In the genomic region with DNA sequence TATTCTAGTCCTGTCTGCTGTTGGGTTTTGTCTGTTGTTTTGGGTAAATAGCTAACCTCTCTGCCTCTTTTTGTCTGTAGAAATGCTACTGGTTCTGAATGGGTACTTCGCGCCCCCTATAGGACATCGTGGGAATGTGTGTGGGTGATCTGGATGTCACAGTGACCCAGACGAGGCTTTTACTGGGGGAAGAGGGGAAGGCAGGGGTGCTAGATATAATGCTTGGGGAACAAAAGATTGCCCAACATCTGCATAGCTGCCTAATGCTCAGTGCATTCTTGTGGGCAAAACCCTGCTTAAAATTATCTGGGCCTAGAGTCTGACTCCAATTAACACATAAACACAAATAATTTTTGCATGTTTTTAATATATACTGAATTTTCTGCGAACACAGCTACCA, we compare ENCODE assay signal across 8 cellular contexts. TPM values are rescaled to one million over a fixed set of nuclear protein-coding genes. Genes with fewer than 3 reads are reported as not detected.
DNase-seq lines count a peak whose midpoint lies in the region; ATAC-seq and TF ChIP-seq lines count a peak whose summit lies in the region.

No MANE protein-coding gene starts in this region.

- TF ChIP-seq CTCF in mucosa of descending colon (IDR thresholded peaks at IDR 0.05) = peak; percentile 69

- H3K9me3 ChIP-seq in mucosa of descending colon = no peaks in the 10 kb centered on the region

- peaks cover 29% of the 10 kb centered on the region for H3K4me1 ChIP-seq in mucosa of descending colon (ENCODE audit: low read depth)

- peak; percentile 57 for DNase-seq in Right ventricle myocardium superior
- no peak for DNase-seq in cardiac septum (ENCODE audit: low spot score)
- DNase-seq in NCI-H748 treated with DMSO at 0.1 percent for 48 hours (lab: John Stamatoyannopoulos, UW) = peak; percentile 68
- peak; percentile 66 for DNase-seq in activated CD4-positive, alpha-beta T cell treated with anti-CD3 and anti-CD28 coated beads, Interleukin-2, amount 50 U/mL, for 4 hours
- peak; percentile 48 for DNase-seq in effector CD8-positive, alpha-beta T cell (lab: John Stamatoyannopoulos, UW)
- peak in 2 of 3 donors; percentile 64 to 88 for DNase-seq in mucosa of descending colon
- peak; percentile 33 to 57 for DNase-seq in stimulated activated CD8-positive, alpha-beta memory T cell treated with anti-CD3 and anti-CD28 coated beads, Interleukin-7, amount 100 ng/mL, for 48 hours (ENCODE audit: extremely low read depth in 1 of 2, low read depth in 1 of 2)

- H3K4me3 ChIP-seq in mucosa of descending colon = no peak overlapping the region

- intact Hi-C loops in Right ventricle myocardium superior (cut with DNase I) = loop anchor here (10.0 kb wide), 1 partner anchor 51 kb away; no protein-coding TSS in a partner anchor
- intact Hi-C loops in cardiac septum (cut with DNase I) = loop anchor here (5.0 kb wide), 2 partner anchors 33 to 127 kb away; a partner anchor contains a TSS
- intact Hi-C loops in mucosa of descending colon (cut with DNase I, micrococcal nuclease) = no loop called here

- H3K36me3 ChIP-seq in mucosa of descending colon (ENCODE audit: low read depth) = no peaks in the 10 kb centered on the region

- ATAC-seq in Right ventricle myocardium superior (ENCODE audit: poor library complexity) (peak; percentile 44), HG03280 (IDR thresholded peaks at IDR 0.05; ENCODE audit: unreplicated experiment) (peak; percentile 49), mucosa of descending colon (peak; percentile 60)

RNA-seq across cellular contexts. Expression of a gene that starts 57.7 kb away (rescaled TPM):
- total RNA-seq in Right ventricle myocardium superior = 9.8 TPM
- 11.6 TPM for total RNA-seq in cardiac septum
- total RNA-seq in mucosa of descending colon = 10 to 100 TPM; 26.6 to 40.1 (median 29.8) TPM

Comparison
In these comparisons a context has a peak if more than half of its experiments do, and no peak if none do; other contexts are left out.
1. intact Hi-C loops: an anchor here in Right ventricle myocardium superior (10.0 kb wide) and cardiac septum (5.0 kb wide); none called in mucosa of descending colon.